In the genomic region with DNA sequence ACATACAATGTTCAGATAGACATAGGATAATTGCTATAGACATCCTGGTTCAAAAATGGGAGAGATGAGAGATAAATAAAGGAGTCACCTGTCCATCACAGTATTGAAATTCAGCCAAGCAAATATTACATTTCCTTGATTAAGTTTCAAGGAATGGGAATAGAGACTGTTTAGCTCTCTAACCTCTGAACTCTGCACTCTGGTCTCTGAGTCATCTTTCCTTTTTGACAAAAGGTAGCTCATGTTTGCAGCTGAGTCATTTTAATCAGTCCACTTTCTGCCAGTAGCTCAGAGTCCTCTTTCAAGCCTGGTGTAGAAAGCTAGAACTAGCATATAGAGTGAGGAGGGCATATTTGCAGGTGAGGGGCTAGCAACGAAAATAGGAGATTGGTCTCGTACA, we compare ENCODE assay signal across 20 cellular contexts. TPM values are rescaled to one million over a fixed set of nuclear protein-coding genes. Genes with fewer than 3 reads are reported as not detected.
DNase-seq lines count a peak whose midpoint lies in the region; ATAC-seq and TF ChIP-seq lines count a peak whose summit lies in the region.
"Had no signal": no experiment of that assay in that cellular context is flagged by ENCODE, and none has a peak within 500 bp of the region (broad histone marks: within the 10 kb centered on the region; RNA-seq: fewer than 3 reads in every experiment).

No MANE protein-coding gene starts in this region.

- ATAC-seq in stimulated activated naive CD8-positive, alpha-beta T cell treated with anti-CD3 and anti-CD28 coated beads, Interleukin-15, Interleukin-2, amounts not matched to agents 100 U/mL and 50 U/mL, for 24 hours, result no peak
- ATAC-seq in GM18868 (IDR thresholded peaks at IDR 0.05; ENCODE audit: unreplicated experiment), result no peak
- ATAC-seq: CD8-positive, alpha-beta T cell had no signal

- BruUV-seq in Calu3 (replicated peaks; lab: Mats Ljungman, UMichigan), result no TSS peak

- DNase-seq in Calu3 (peak; percentile 28), LoVo (ENCODE audit: low spot score) (peak; percentile 71), brain microvascular endothelial cell (peak; percentile 11), kidney epithelial cell (ENCODE audit: low read depth) (peak; percentile 9), NCI-H1436 (lab: John Stamatoyannopoulos, UW) (no peak), T-helper 9 cell (no peak)
- DNase-seq in stimulated activated naive CD8-positive, alpha-beta T cell treated with anti-CD3 and anti-CD28 coated beads, Interleukin-15, Interleukin-2, amounts not matched to agents 100 U/mL and 50 U/mL, for 24 hours, result no peak
- DNase-seq: activated CD4-positive, CD25-positive, alpha-beta regulatory T cell; activated CD8-positive, alpha-beta memory T cell treated with anti-CD3 and anti-CD28 coated beads for 24 hours; CD8-positive, alpha-beta T cell; GDM1; immature natural killer cell; MV-4-11; NCI-H82; RPMI8226 had no signal

- H3K36me3 Mint-ChIP-seq in Calu3 (ENCODE audit: insufficient read depth, unreplicated experiment), result no peaks in the 10 kb centered on the region
- H3K36me3 Mint-ChIP-seq: CD8-positive, alpha-beta T cell; immature natural killer cell had no signal

- CTCF ChIA-PET in Calu3 (lab: Charles Lee), result interaction anchor here (0.6 kb wide), 2 partner anchors 19 to 39 kb away, joined by 3 read pairs; no protein-coding TSS in a partner anchor

- no peaks in the 10 kb centered on the region for H3K27me3 Mint-ChIP-seq in Calu3 (ENCODE audit: unreplicated experiment)

- TF ChIP-seq CTCF in Calu3 (IDR thresholded peaks at IDR 0.05; ENCODE audit: unreplicated experiment) (no peak), brain microvascular endothelial cell (IDR thresholded peaks at IDR 0.05; ENCODE audit: low read depth, low read length, missing control alignments) (no peak), kidney epithelial cell (IDR thresholded peaks at IDR 0.05; ENCODE audit: insufficient read depth, low read length, poor library complexity, severe bottlenecking) (no peak)

- no peak overlapping the region for H3K4me3 Mint-ChIP-seq in Calu3 (ENCODE audit: low read depth, unreplicated experiment)
- H3K4me3 Mint-ChIP-seq: CD8-positive, alpha-beta T cell; immature natural killer cell; T-helper 1 cell treated with Interleukin-12 subunit alpha and Interleukin-12 subunit beta and Interleukin-4 antibody, amounts not matched to agents 30 μg/mL and 1 μg/mL, for 36 hours had no signal

- H3K4me1 Mint-ChIP-seq in Calu3 (ENCODE audit: low read depth, unreplicated experiment), result peaks cover 31% of the 10 kb centered on the region
- H3K4me1 Mint-ChIP-seq: immature natural killer cell had no signal

- H3K36me3 ChIP-seq in brain microvascular endothelial cell (replicated peaks) (no peaks in the 10 kb centered on the region), kidney epithelial cell (ENCODE audit: control insufficient read depth, insufficient read depth, low read length) (no peaks in the 10 kb centered on the region)
- H3K36me3 ChIP-seq: HAP-1, right atrium auricular region had no signal

- intact Hi-C loops in Calu3 (cut with micrococcal nuclease; ENCODE audit: unreplicated experiment), result loop anchor here (5.0 kb wide), 3 partner anchors 44 to 124 kb away; no protein-coding TSS in a partner anchor

- in situ Hi-C loops in brain microvascular endothelial cell (cut with HindIII; ENCODE audit: low pct_ligation_motif_present, low sequenced_read_pairs), result no loop called here

- no peak overlapping the region for H3K27ac ChIP-seq in brain microvascular endothelial cell
- H3K27ac ChIP-seq: right atrium auricular region had no signal

- H3K4me3 ChIP-seq in brain microvascular endothelial cell (ENCODE audit: low read depth, low read length) (no peak overlapping the region), kidney epithelial cell (ENCODE audit: low read depth, low read length) (no peak overlapping the region)
- H3K4me3 ChIP-seq: HAP-1, right atrium auricular region had no signal

- H3K27ac Mint-ChIP-seq in Calu3 (ENCODE audit: unreplicated experiment), result no peak overlapping the region
- H3K27ac Mint-ChIP-seq: CD8-positive, alpha-beta T cell; immature natural killer cell; T-helper 1 cell treated with Interleukin-12 subunit alpha and Interleukin-12 subunit beta and Interleukin-4 antibody, amounts not matched to agents 30 μg/mL and 1 μg/mL, for 36 hours had no signal

- no peaks in the 10 kb centered on the region for H3K27me3 ChIP-seq in brain microvascular endothelial cell (replicated peaks)
- no peaks in the 10 kb centered on the region for H3K27me3 ChIP-seq in kidney epithelial cell (ENCODE audit: control insufficient read depth, insufficient read depth, low read length)
- H3K27me3 ChIP-seq: right atrium auricular region had no signal

- no peaks in the 10 kb centered on the region for H3K9me3 Mint-ChIP-seq in Calu3 (ENCODE audit: low read depth, unreplicated experiment)
- H3K9me3 Mint-ChIP-seq: CD8-positive, alpha-beta T cell; immature natural killer cell; T-helper 1 cell treated with Interleukin-12 subunit alpha and Interleukin-12 subunit beta and Interleukin-4 antibody, amounts not matched to agents 30 μg/mL and 1 μg/mL, for 36 hours had no signal

RNA-seq across cellular contexts. Expression of gene GJA8, which starts 51.4 kb away (rescaled TPM):
- total RNA-seq in Calu3 (2022) (not detected in 2 replicates), kidney epithelial cell (not detected in 2 replicates)
- total RNA-seq: CD8-positive, alpha-beta T cell; right atrium auricular region; subcutaneous adipose tissue had no signal

Comparison
In these comparisons a context has a peak if more than half of its experiments do, and no peak if none do; other contexts are left out.
1. DNase-seq: peak in Calu3 (single experiment), LoVo (single experiment), brain microvascular endothelial cell (single experiment) and kidney epithelial cell (single experiment); none in stimulated activated naive CD8-positive, alpha-beta T cell treated with anti-CD3 and anti-CD28 coated beads, Interleukin-15, Interleukin-2, amounts not matched to agents 100 U/mL and 50 U/mL, for 24 hours (single experiment), NCI-H1436 (single experiment) and T-helper 9 cell (single experiment).